Comparison of ENCODE assay signal across 10 cellular contexts in genomic region chr6:25266425-25267135, GRCh38. TPM values are rescaled to one million over a fixed set of nuclear protein-coding genes. Genes with fewer than 3 reads are reported as not detected.
DNase-seq lines count a peak whose midpoint lies in the region; ATAC-seq and TF ChIP-seq lines count a peak whose summit lies in the region.
"Had no signal": no experiment of that assay in that cellular context is flagged by ENCODE, and none has a peak within 500 bp of the region (broad histone marks: within the 10 kb centered on the region; RNA-seq: fewer than 3 reads in every experiment).

No MANE protein-coding gene starts in this region.

- no peak overlapping the region for H3K9ac ChIP-seq in smooth muscle cell (ENCODE audit: low read depth)
- H3K9ac ChIP-seq: BLaER1 treated with 17β-estradiol and CSF1 and Interleukin-3, amounts not matched to agents 10 nM and 100 nM had no signal

- no peaks in the 10 kb centered on the region for H3K9me3 ChIP-seq in smooth muscle cell (replicated peaks; ENCODE audit: low read depth)
- H3K9me3 ChIP-seq: BLaER1 treated with 17β-estradiol and CSF1 and Interleukin-3, amounts not matched to agents 10 nM and 100 nM had no signal

- peak overlapping the region; percentile 15 for H2AFZ ChIP-seq in smooth muscle cell (ENCODE audit: low read depth)

- H3K4me3 ChIP-seq in fibroblast of mammary gland (ENCODE audit: control insufficient read depth, low read depth, low read length) (no peak overlapping the region), smooth muscle cell (no peak overlapping the region)
- H3K4me3 ChIP-seq: BLaER1 treated with 17β-estradiol and CSF1 and Interleukin-3, amounts not matched to agents 10 nM and 100 nM; GM12878 had no signal

- ATAC-seq in HG02763 (IDR thresholded peaks at IDR 0.05; ENCODE audit: unreplicated experiment) (no peak), GM21423 (IDR thresholded peaks at IDR 0.05; ENCODE audit: unreplicated experiment) (no peak)

- no peak for TF ChIP-seq CTCF in AG09319 (IDR thresholded peaks at IDR 0.05; ENCODE audit: low read depth, low read length)
- no peak for TF ChIP-seq CTCF in fibroblast of mammary gland (conservative IDR thresholded peaks at IDR 0.05; ENCODE audit: control insufficient read depth, insufficient read depth, low read depth, low read length)
- TF ChIP-seq CTCF in smooth muscle cell (IDR thresholded peaks at IDR 0.05; ENCODE audit: borderline replicate concordance, insufficient read depth, poor library complexity, severe bottlenecking), result no peak

- no peaks in the 10 kb centered on the region for H3K27me3 ChIP-seq in smooth muscle cell (ENCODE audit: low read depth)
- H3K27me3 ChIP-seq: BLaER1 treated with 17β-estradiol and CSF1 and Interleukin-3, amounts not matched to agents 10 nM and 100 nM had no signal

- H3K79me2 ChIP-seq in smooth muscle cell (ENCODE audit: low read depth), result no peaks in the 10 kb centered on the region

- H4K20me1 ChIP-seq in smooth muscle cell (ENCODE audit: low read depth), result no peaks in the 10 kb centered on the region
- H4K20me1 ChIP-seq: BLaER1 treated with 17β-estradiol and CSF1 and Interleukin-3, amounts not matched to agents 10 nM and 100 nM had no signal

- no peak overlapping the region for H3K27ac ChIP-seq in smooth muscle cell (ENCODE audit: low read depth)
- H3K27ac ChIP-seq: BLaER1 treated with 17β-estradiol and CSF1 and Interleukin-3, amounts not matched to agents 10 nM and 100 nM had no signal

- H3K4me1 ChIP-seq in smooth muscle cell (ENCODE audit: low read depth), result no peaks in the 10 kb centered on the region

- H3F3A ChIP-seq in smooth muscle cell (ENCODE audit: low read depth), result no peaks in the 10 kb centered on the region

- DNase-seq in AG09319 (ENCODE audit: extremely low read depth, low read depth) (peak; percentile 56), GM03348 (ENCODE audit: low spot score) (peak; percentile 41), fibroblast of mammary gland (ENCODE audit: low read depth) (peak; percentile 63), smooth muscle cell (lab: John Stamatoyannopoulos, UW; ENCODE audit: unreplicated experiment) (no peak), NCI-H526 treated with DMSO at 0.1 percent for 48 hours (lab: John Stamatoyannopoulos, UW) (no peak)

- no peaks in the 10 kb centered on the region for H3K36me3 ChIP-seq in smooth muscle cell (ENCODE audit: low read depth)
- H3K36me3 ChIP-seq: BLaER1 treated with 17β-estradiol and CSF1 and Interleukin-3, amounts not matched to agents 10 nM and 100 nM had no signal

- WGBS in smooth muscle cell (ENCODE audit: low lambda C conversion rate), result 71% methylated on average over 5 of the region's 5 CpGs

- no peak overlapping the region for H3K4me2 ChIP-seq in smooth muscle cell
- H3K4me2 ChIP-seq: BLaER1 treated with 17β-estradiol and CSF1 and Interleukin-3, amounts not matched to agents 10 nM and 100 nM had no signal

RNA-seq across cellular contexts. Expression of gene CARMIL1, which starts 12.6 kb away (rescaled TPM):
- 24.1 and 31.1 TPM in 2 replicates for total RNA-seq in smooth muscle cell
- 5.7 and 7.6 TPM in 2 replicates for polyA plus RNA-seq in smooth muscle cell
- polyA plus RNA-seq: CD8-positive, alpha-beta memory T cell had no signal

Comparison
In these comparisons a context has a peak if more than half of its experiments do, and no peak if none do; other contexts are left out.
1. DNase-seq: peak in AG09319 (single experiment), GM03348 (single experiment) and fibroblast of mammary gland (single experiment); none in smooth muscle cell (single experiment) and NCI-H526 treated with DMSO at 0.1 percent for 48 hours (single experiment).